1 cellular context compared by ENCODE assay signal in genomic region chr1:203026666-203027663, GRCh38.
TF ChIP-seq lines count a peak whose summit lies in the region.

No MANE protein-coding gene starts in this region.

TF ChIP-seq in IMR-90, 13 proteins besides CTCF, POLR2A, EP300 and RAD21:
- TF ChIP-seq BHLHE40 (IDR thresholded peaks at IDR 0.05; ENCODE audit: low read depth, low read length) (no peak), RCOR1 (IDR thresholded peaks at IDR 0.05; ENCODE audit: insufficient replicate concordance, low read length) (no peak), CHD1 (IDR thresholded peaks at IDR 0.05; ENCODE audit: low read depth, low read length) (no peak), MAZ (IDR thresholded peaks at IDR 0.05; ENCODE audit: borderline replicate concordance, low read depth, low read length) (no peak), SMC3 (IDR thresholded peaks at IDR 0.05; ENCODE audit: low read depth, low read length) (no peak), FOS (IDR thresholded peaks at IDR 0.05; ENCODE audit: low read depth, low read length) (no peak), MAFK (IDR thresholded peaks at IDR 0.05; ENCODE audit: low read depth, low read length) (no peak), NFE2L2 (IDR thresholded peaks at IDR 0.05; ENCODE audit: low read depth, low read length) (no peak), CEBPB (IDR thresholded peaks at IDR 0.05; ENCODE audit: low read depth, low read length) (no peak), USF2 (IDR thresholded peaks at IDR 0.05; ENCODE audit: low read depth, low read length) (no peak), MXI1 (IDR thresholded peaks at IDR 0.05; ENCODE audit: borderline replicate concordance, low read depth, low read length) (no peak)
- TF ChIP-seq, protein P1, sequence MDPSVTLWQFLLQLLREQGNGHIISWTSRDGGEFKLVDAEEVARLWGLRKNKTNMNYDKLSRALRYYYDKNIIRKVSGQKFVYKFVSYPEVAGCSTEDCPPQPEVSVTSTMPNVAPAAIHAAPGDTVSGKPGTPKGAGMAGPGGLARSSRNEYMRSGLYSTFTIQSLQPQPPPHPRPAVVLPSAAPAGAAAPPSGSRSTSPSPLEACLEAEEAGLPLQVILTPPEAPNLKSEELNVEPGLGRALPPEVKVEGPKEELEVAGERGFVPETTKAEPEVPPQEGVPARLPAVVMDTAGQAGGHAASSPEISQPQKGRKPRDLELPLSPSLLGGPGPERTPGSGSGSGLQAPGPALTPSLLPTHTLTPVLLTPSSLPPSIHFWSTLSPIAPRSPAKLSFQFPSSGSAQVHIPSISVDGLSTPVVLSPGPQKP (IDR thresholded peaks at IDR 0.05; ENCODE audit: borderline replicate concordance, low read depth, low read length) = no peak
